Comparison of ENCODE assay signal across 12 cellular contexts in the genomic region with DNA sequence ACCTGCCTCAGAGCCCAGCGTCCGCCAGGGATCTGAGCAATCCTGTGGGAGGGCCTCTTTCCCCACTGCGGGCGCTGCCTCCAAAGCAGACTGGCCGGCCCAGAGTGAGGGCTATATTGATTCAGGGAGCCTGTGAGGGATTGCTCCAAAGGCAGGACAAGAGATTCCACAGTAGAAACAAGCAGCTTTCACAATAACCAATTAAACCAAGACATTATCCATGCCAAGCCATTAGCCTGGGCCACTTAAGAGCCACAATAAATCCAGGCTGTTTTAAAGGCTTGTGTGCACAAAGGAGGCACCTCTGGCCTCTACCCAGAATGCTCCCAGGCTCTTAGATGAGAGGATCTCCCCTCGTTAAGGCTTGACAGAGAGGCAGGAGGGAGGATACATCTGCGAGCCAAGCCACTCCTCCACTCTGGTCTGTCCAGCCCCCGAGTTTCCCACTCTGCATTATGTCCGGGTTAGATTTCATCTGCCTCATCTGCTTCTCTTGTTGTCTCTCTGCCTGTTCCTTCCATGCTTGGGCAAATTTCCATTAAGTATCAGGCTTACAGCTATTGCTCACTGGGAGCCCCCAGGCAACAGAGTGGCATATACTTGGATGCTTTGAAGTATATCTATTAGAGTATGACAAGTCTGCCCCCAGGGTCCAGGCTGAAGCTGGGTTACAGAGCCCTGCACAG.
DNase-seq lines count a peak whose midpoint lies in the region; ATAC-seq, FAIRE-seq and TF ChIP-seq lines count a peak whose summit lies in the region.
"Had no signal": no experiment of that assay in that cellular context is flagged by ENCODE, and none has a peak within 500 bp of the region (broad histone marks: within the 10 kb centered on the region; RNA-seq: fewer than 3 reads in every experiment).

No MANE protein-coding gene starts in this region.

- H3K27ac Mint-ChIP-seq in endodermal cell: no peak overlapping the region
- H3K27ac Mint-ChIP-seq: activated T-cell treated with anti-CD3 and anti-CD28 coated beads, Interleukin-2, amount 50 U/mL, for 72 hours had no signal

- H3K9me3 ChIP-seq in endodermal cell (ENCODE audit: control insufficient read depth, low read length): no peaks in the 10 kb centered on the region
- H3K9me3 ChIP-seq: Peyer's patch had no signal

- H3K27ac ChIP-seq in endodermal cell (ENCODE audit: low read depth, low read length): peak overlapping the region; percentile 75
- H3K27ac ChIP-seq: Peyer's patch had no signal

- TF ChIP-seq CTCF in endodermal cell (conservative IDR thresholded peaks at IDR 0.05): no peak

- no peak overlapping the region for H3K9ac ChIP-seq in endodermal cell (ENCODE audit: extremely low read depth, low read length, poor library complexity, severe bottlenecking)

- WGBS in endodermal cell (ENCODE audit: insufficient coverage in 1 of 2, insufficient read length in 1 of 2), 2 experiments: 71 to 83% methylated on average over 6 to 9 of the region's 9 CpGs

- no peak overlapping the region for H3K4me3 Mint-ChIP-seq in endodermal cell
- H3K4me3 Mint-ChIP-seq: activated T-cell treated with anti-CD3 and anti-CD28 coated beads, Interleukin-2, amount 50 U/mL, for 72 hours had no signal

- H3K36me3 Mint-ChIP-seq in endodermal cell (ENCODE audit: low read depth): no peaks in the 10 kb centered on the region

- peak; percentile 11 for DNase-seq in NCI-H2171 treated with DMSO at 0.1 percent for 48 hours (lab: John Stamatoyannopoulos, UW)
- DNase-seq in NCI-H2171 (lab: John Stamatoyannopoulos, UW): no peak
- peak; percentile 0 for DNase-seq in RPMI7951 (ENCODE audit: low read depth)
- DNase-seq in endodermal cell: peak; percentile 49
- peak; percentile 5 for DNase-seq in renal cortical epithelial cell (ENCODE audit: low read depth)
- no peak for DNase-seq in stimulated activated CD4-positive, alpha-beta T cell treated with anti-CD3 and anti-CD28 coated beads, Interleukin-2, amount 100 ng/mL, for 24 hours
- DNase-seq in H54 (ENCODE audit: insufficient read length, low spot score): no peak
- DNase-seq: activated T-cell treated with anti-CD3 and anti-CD28 coated beads, Interleukin-2, amount 50 U/mL, for 72 hours; midbrain; Peyer's patch had no signal

- no peaks in the 10 kb centered on the region for H3K4me1 ChIP-seq in endodermal cell (ENCODE audit: control insufficient read depth, insufficient read depth, low read length)
- H3K4me1 ChIP-seq: Peyer's patch had no signal

- H3K36me3 ChIP-seq in endodermal cell (ENCODE audit: control insufficient read depth, insufficient read depth, low read length): no peaks in the 10 kb centered on the region
- H3K36me3 ChIP-seq: Peyer's patch had no signal

- no peak for FAIRE-seq in H54 (lab: Jason Lieb, UNC)
- FAIRE-seq: colon had no signal

- no peaks in the 10 kb centered on the region for H3K9me3 Mint-ChIP-seq in endodermal cell
- H3K9me3 Mint-ChIP-seq: activated T-cell treated with anti-CD3 and anti-CD28 coated beads, Interleukin-2, amount 50 U/mL, for 72 hours had no signal

- no peak for ATAC-seq in HG02588 (IDR thresholded peaks at IDR 0.05; ENCODE audit: unreplicated experiment)
- ATAC-seq: activated T-cell treated with anti-CD3 and anti-CD28 coated beads, Interleukin-2, amount 50 U/mL, for 72 hours had no signal

- peaks cover 5% of the 10 kb centered on the region for H3K4me1 Mint-ChIP-seq in endodermal cell

- peaks cover 4% of the 10 kb centered on the region for H3K27me3 Mint-ChIP-seq in endodermal cell (ENCODE audit: insufficient read depth)

- no peak overlapping the region for H3K4me3 ChIP-seq in endodermal cell (ENCODE audit: low read length)
- H3K4me3 ChIP-seq: Peyer's patch had no signal

- no peak for TF ChIP-seq POLR2A in H54 (IDR thresholded peaks at IDR 0.05; ENCODE audit: low read depth, low read length)

- H3K27me3 ChIP-seq in endodermal cell (ENCODE audit: control insufficient read depth, insufficient read depth, low read length, poor library complexity, severe bottlenecking): no peaks in the 10 kb centered on the region
- H3K27me3 ChIP-seq: Peyer's patch had no signal

Comparison
In these comparisons a context has a peak if more than half of its experiments do, and no peak if none do; other contexts are left out.
1. DNase-seq: peak in NCI-H2171 treated with DMSO at 0.1 percent for 48 hours (single experiment), RPMI7951 (single experiment), endodermal cell (single experiment) and renal cortical epithelial cell (single experiment); none in NCI-H2171 (single experiment), stimulated activated CD4-positive, alpha-beta T cell treated with anti-CD3 and anti-CD28 coated beads, Interleukin-2, amount 100 ng/mL, for 24 hours (0 of 2) and H54 (single experiment).